38 cellular contexts compared by ENCODE assay signal in the genomic region with DNA sequence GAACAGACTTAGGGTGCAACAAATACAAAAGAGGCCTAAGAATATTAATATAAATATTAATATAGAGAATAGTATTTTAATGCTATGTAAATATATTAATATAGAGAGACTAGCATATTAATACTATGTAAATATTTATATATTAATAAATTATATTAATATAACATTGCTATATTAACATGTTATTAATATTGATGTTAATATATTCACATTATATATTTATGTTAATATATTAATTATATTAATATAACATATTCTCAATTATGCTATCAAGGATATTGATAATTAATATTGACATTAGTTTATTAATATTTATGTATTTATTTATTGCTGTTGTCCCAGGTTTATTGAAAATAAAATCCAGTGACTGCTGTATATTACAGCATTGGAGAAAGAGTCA. TPM values are rescaled to one million over a fixed set of nuclear protein-coding genes. Genes with fewer than 3 reads are reported as not detected.
"Had no signal": no experiment of that assay in that cellular context is flagged by ENCODE, and none has a peak within 500 bp of the region (broad histone marks: within the 10 kb centered on the region; RNA-seq: fewer than 3 reads in every experiment).

No MANE protein-coding gene starts in this region.

- H3K9me3 Mint-ChIP-seq: activated B cell treated with CpG ODN at 0.5 μM for 24 hours; activated CD8-positive, alpha-beta T cell treated with anti-CD3 and anti-CD28 coated beads for 36 hours; activated T-cell treated with anti-CD3 and anti-CD28 coated beads, Interleukin-2, amount 50 U/mL, for 4 hours; activated T-helper 17 cell treated with anti-CD3 and anti-CD28 coated beads, Interleukin-2, amount 50 U/mL, for 72 hours; central memory CD8-positive, alpha-beta T cell; effector memory CD8-positive, alpha-beta T cell had no signal

- H3K4me3 ChIP-seq: esophagus squamous epithelium, heart left ventricle had no signal

- H3K9me3 ChIP-seq: esophagus squamous epithelium, heart left ventricle had no signal

- H3K4me1 Mint-ChIP-seq: activated B cell treated with CpG ODN at 0.5 μM for 24 hours; activated T-helper 17 cell treated with anti-CD3 and anti-CD28 coated beads, Interleukin-2, amount 50 U/mL, for 72 hours; central memory CD8-positive, alpha-beta T cell had no signal

- H3K4me3 Mint-ChIP-seq: activated B cell treated with CpG ODN at 0.5 μM for 24 hours; activated CD8-positive, alpha-beta T cell treated with anti-CD3 and anti-CD28 coated beads for 36 hours; activated naive CD8-positive, alpha-beta T cell; activated T-cell treated with anti-CD3 and anti-CD28 coated beads, Interleukin-2, amount 50 U/mL, for 4 hours; activated T-helper 17 cell treated with anti-CD3 and anti-CD28 coated beads, Interleukin-2, amount 50 U/mL, for 72 hours; central memory CD8-positive, alpha-beta T cell; effector memory CD8-positive, alpha-beta T cell; T-helper 17 cell had no signal

- H3K27me3 ChIP-seq: brain microvascular endothelial cell, esophagus squamous epithelium had no signal

- FAIRE-seq: astrocyte, bronchial epithelial cell, endothelial cell of umbilical vein had no signal

- DNase-seq: activated B cell treated with CpG ODN at 0.5 μM for 24 hours; activated CD4-positive, alpha-beta T cell treated with anti-CD3 and anti-CD28 coated beads, Interleukin-2, amount 50 U/mL, for 1 hour; activated CD4-positive, alpha-beta T cell treated with anti-CD3 and anti-CD28 coated beads, Interleukin-2, amount 50 U/mL, for 48 hours; activated CD8-positive, alpha-beta memory T cell treated with anti-CD3 and anti-CD28 coated beads for 24 hours; activated CD8-positive, alpha-beta T cell treated with anti-CD3 and anti-CD28 coated beads for 36 hours; activated effector memory CD4-positive, alpha-beta T cell treated with Interleukin-2 at 50 U/mL for 16 hours; activated gamma-delta T cell treated with Interleukin-2 at 50 U/mL for 16 hours; activated naive CD4-positive, alpha-beta T cell treated with anti-CD3 and anti-CD28 coated beads, Interleukin-2, amount 50 U/mL, for 16 hours; activated naive CD4-positive, alpha-beta T cell treated with Interleukin-2 at 50 U/mL for 16 hours; activated T-cell treated with anti-CD3 and anti-CD28 coated beads, Interleukin-2, amount 50 U/mL, for 4 hours; amniotic stem cell; anterior cingulate cortex; brain microvascular endothelial cell; cortex of kidney; dermis blood vessel endothelial cell; effector CD4-positive, alpha-beta T cell; effector memory CD8-positive, alpha-beta T cell; esophagus squamous epithelium; foreskin melanocyte; glutamatergic neuron; heart left ventricle; T-helper 1 cell; T-helper 17 cell had no signal

- H3K36me3 ChIP-seq: brain microvascular endothelial cell, esophagus squamous epithelium, heart left ventricle had no signal

- H3K27ac Mint-ChIP-seq: activated B cell treated with CpG ODN at 0.5 μM for 24 hours; activated CD8-positive, alpha-beta T cell treated with anti-CD3 and anti-CD28 coated beads for 36 hours; activated naive CD8-positive, alpha-beta T cell; activated T-helper 17 cell treated with anti-CD3 and anti-CD28 coated beads, Interleukin-2, amount 50 U/mL, for 72 hours; effector memory CD8-positive, alpha-beta T cell; T-helper 17 cell had no signal

- H3K27ac ChIP-seq: brain microvascular endothelial cell, epithelial cell of prostate, esophagus squamous epithelium, heart left ventricle, VCaP had no signal

- ATAC-seq: activated CD4-positive, CD25-positive, alpha-beta regulatory T cell treated with anti-CD3 and anti-CD28 coated beads, Interleukin-2, amount 50 U/mL, for 24 hours; activated CD8-positive, alpha-beta T cell treated with anti-CD3 and anti-CD28 coated beads for 36 hours; activated T-cell treated with anti-CD3 and anti-CD28 coated beads, Interleukin-2, amount 50 U/mL, for 4 hours; activated T-helper 17 cell treated with anti-CD3 and anti-CD28 coated beads, Interleukin-2, amount 50 U/mL, for 72 hours; effector memory CD8-positive, alpha-beta T cell; heart left ventricle; T-helper 17 cell had no signal

- H3K4me1 ChIP-seq: esophagus squamous epithelium, heart left ventricle had no signal

RNA-seq across cellular contexts. Expression of gene MAS1L, which starts 1.1 kb away (rescaled TPM):
- total RNA-seq: activated B cell treated with CpG ODN at 0.5 μM for 24 hours; activated CD8-positive, alpha-beta T cell treated with anti-CD3 and anti-CD28 coated beads for 36 hours; activated T-cell treated with anti-CD3 and anti-CD28 coated beads, Interleukin-2, amount 50 U/mL, for 4 hours; activated T-helper 17 cell treated with anti-CD3 and anti-CD28 coated beads, Interleukin-2, amount 50 U/mL, for 72 hours; astrocyte; bronchial epithelial cell; cardiac septum; cerebellum; dermis blood vessel endothelial cell; endothelial cell of umbilical vein; esophagus squamous epithelium; fibroblast of lung; fibroblast of villous mesenchyme; heart left ventricle; T-helper 17 cell had no signal
- polyA plus RNA-seq: endothelial cell of umbilical vein, esophagus, fibroblast of lung, heart left ventricle had no signal

RNA-seq across cellular contexts. Expression of gene OR2H1, which starts 31.9 kb away (rescaled TPM):
- total RNA-seq: activated B cell treated with CpG ODN at 0.5 μM for 24 hours; activated CD8-positive, alpha-beta T cell treated with anti-CD3 and anti-CD28 coated beads for 36 hours; activated T-cell treated with anti-CD3 and anti-CD28 coated beads, Interleukin-2, amount 50 U/mL, for 4 hours; activated T-helper 17 cell treated with anti-CD3 and anti-CD28 coated beads, Interleukin-2, amount 50 U/mL, for 72 hours; astrocyte; bronchial epithelial cell; cardiac septum; cerebellum; dermis blood vessel endothelial cell; endothelial cell of umbilical vein; esophagus squamous epithelium; fibroblast of lung; fibroblast of villous mesenchyme; heart left ventricle; T-helper 17 cell had no signal
- polyA plus RNA-seq: adipose tissue, endothelial cell of umbilical vein, esophagus, fibroblast of lung, heart left ventricle had no signal

RNA-seq across cellular contexts. Expression of gene OR11A1, which starts 32.0 kb away (rescaled TPM):
- total RNA-seq: activated B cell treated with CpG ODN at 0.5 μM for 24 hours; activated CD8-positive, alpha-beta T cell treated with anti-CD3 and anti-CD28 coated beads for 36 hours; activated T-cell treated with anti-CD3 and anti-CD28 coated beads, Interleukin-2, amount 50 U/mL, for 4 hours; activated T-helper 17 cell treated with anti-CD3 and anti-CD28 coated beads, Interleukin-2, amount 50 U/mL, for 72 hours; astrocyte; bronchial epithelial cell; cardiac septum; cerebellum; dermis blood vessel endothelial cell; endothelial cell of umbilical vein; esophagus squamous epithelium; fibroblast of lung; fibroblast of villous mesenchyme; heart left ventricle; T-helper 17 cell had no signal
- polyA plus RNA-seq: adipose tissue, endothelial cell of umbilical vein, esophagus, fibroblast of lung, heart left ventricle had no signal

RNA-seq across cellular contexts. Expression of gene OR10C1, which starts 49.8 kb away (rescaled TPM):
- total RNA-seq: activated B cell treated with CpG ODN at 0.5 μM for 24 hours; activated CD8-positive, alpha-beta T cell treated with anti-CD3 and anti-CD28 coated beads for 36 hours; activated T-cell treated with anti-CD3 and anti-CD28 coated beads, Interleukin-2, amount 50 U/mL, for 4 hours; activated T-helper 17 cell treated with anti-CD3 and anti-CD28 coated beads, Interleukin-2, amount 50 U/mL, for 72 hours; astrocyte; bronchial epithelial cell; cardiac septum; cerebellum; dermis blood vessel endothelial cell; endothelial cell of umbilical vein; esophagus squamous epithelium; fibroblast of lung; fibroblast of villous mesenchyme; heart left ventricle; T-helper 17 cell had no signal
- polyA plus RNA-seq: adipose tissue, endothelial cell of umbilical vein, esophagus, fibroblast of lung, heart left ventricle had no signal
